8 cellular contexts compared by ENCODE assay signal in the genomic region with DNA sequence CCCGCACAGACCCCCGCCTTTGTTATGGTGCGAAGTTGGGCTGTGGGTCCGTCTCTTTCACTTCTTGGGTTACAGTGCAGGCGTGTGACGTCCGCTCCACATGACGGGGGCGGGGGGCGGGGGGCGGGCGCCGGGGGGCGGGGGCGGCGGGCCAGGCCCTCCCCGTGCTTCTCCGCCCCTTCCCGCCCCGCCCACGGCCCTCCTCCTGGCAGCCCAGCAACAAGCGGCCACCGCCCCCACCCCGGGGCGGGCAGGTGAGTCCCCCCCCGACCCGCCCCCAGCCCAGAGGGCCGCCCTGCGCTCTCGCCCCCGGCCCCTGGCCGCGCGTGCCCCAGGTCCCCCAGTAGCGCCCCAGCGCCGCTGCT.
DNase-seq lines count a peak whose midpoint lies in the region; ATAC-seq lines count a peak whose summit lies in the region.

No MANE protein-coding gene starts in this region.

- H3K9ac ChIP-seq in iPS-20b (ENCODE audit: low read depth, low read length) = peak overlapping the region; percentile 65; the same call in 1 of the 2 replicates

- peak overlapping the region; percentile 95; the same call in 1 of the 2 replicates for H3K4me3 ChIP-seq in iPS-20b (ENCODE audit: low read length)

- peak overlapping the region; percentile 98 for H3K4me3 Mint-ChIP-seq in T-helper 2 cell treated with Interferon-gamma antibody and Interleukin-4, amounts not matched to agents 5 μg/mL and 100 μg/mL, for 36 hours

- no peaks in the 10 kb centered on the region for H3K9me3 ChIP-seq in iPS-20b (ENCODE audit: insufficient read depth, low read depth, low read length)

- no peak overlapping the region for H3K27ac Mint-ChIP-seq in T-helper 2 cell treated with Interferon-gamma antibody and Interleukin-4, amounts not matched to agents 5 μg/mL and 100 μg/mL, for 36 hours

- H3K4me1 Mint-ChIP-seq in T-helper 2 cell treated with Interferon-gamma antibody and Interleukin-4, amounts not matched to agents 5 μg/mL and 100 μg/mL, for 36 hours (ENCODE audit: low read depth) = peaks cover 28% of the 10 kb centered on the region

- no peak for ATAC-seq in GM18520 (IDR thresholded peaks at IDR 0.05; ENCODE audit: unreplicated experiment)
- no peak for ATAC-seq in HG03039 (IDR thresholded peaks at IDR 0.05; ENCODE audit: unreplicated experiment)

- no peaks in the 10 kb centered on the region for H3K36me3 ChIP-seq in iPS-20b (ENCODE audit: insufficient read depth, low read depth, low read length)

- H3K9me3 Mint-ChIP-seq in T-helper 2 cell treated with Interferon-gamma antibody and Interleukin-4, amounts not matched to agents 5 μg/mL and 100 μg/mL, for 36 hours = no peaks in the 10 kb centered on the region

- H3K27me3 Mint-ChIP-seq in T-helper 2 cell treated with Interferon-gamma antibody and Interleukin-4, amounts not matched to agents 5 μg/mL and 100 μg/mL, for 36 hours (ENCODE audit: low read depth) = peaks cover 73% of the 10 kb centered on the region

- in situ Hi-C loops in T47D (cut with HindIII; ENCODE audit: low pct_unique_long_range_greater_than_20kb, low sequenced_read_pairs) = no loop called here

- H3K27me3 ChIP-seq in iPS-20b (ENCODE audit: insufficient read depth, low read length) = peaks cover 61% of the 10 kb centered on the region

- peaks cover 11% of the 10 kb centered on the region for H3K4me1 ChIP-seq in iPS-20b (ENCODE audit: insufficient read depth, low read length)

- H3K27ac ChIP-seq in iPS-20b (ENCODE audit: low read length) = no peak overlapping the region

- DNase-seq in DMS53 treated with DMSO at 0.1 percent for 48 hours (lab: John Stamatoyannopoulos, UW; ENCODE audit: unreplicated experiment) = peak; percentile 63
- DNase-seq in KG1 (lab: John Stamatoyannopoulos, UW) = peak; percentile 21
- DNase-seq in T-helper 2 cell treated with Interferon-gamma antibody and Interleukin-4, amounts not matched to agents 5 μg/mL and 100 μg/mL, for 36 hours (ENCODE audit: low spot score) = no peak
- peak; percentile 74 for DNase-seq in T47D (ENCODE audit: low read depth in 1 of 2, low spot score in 1 of 2)
- peak; percentile 73 for DNase-seq in stimulated activated CD4-positive, alpha-beta T cell treated with anti-CD3 and anti-CD28 coated beads, Interleukin-12 subunit alpha, Interleukin-12 subunit beta, amount 100 ng/mL, for 4 hours

- peaks cover 2% of the 10 kb centered on the region for H3K36me3 Mint-ChIP-seq in T-helper 2 cell treated with Interferon-gamma antibody and Interleukin-4, amounts not matched to agents 5 μg/mL and 100 μg/mL, for 36 hours (ENCODE audit: low read depth)
